Comparison of ENCODE assay signal across 19 cellular contexts in genomic region chr2:32965523-32966171, GRCh38.
"Had no signal": no experiment of that assay in that cellular context is flagged by ENCODE, and none has a peak within 500 bp of the region (broad histone marks: within the 10 kb centered on the region; RNA-seq: fewer than 3 reads in every experiment).

No MANE protein-coding gene starts in this region.

- H3K4me2 ChIP-seq: smooth muscle cell had no signal

- H3K4me3 ChIP-seq: colonic mucosa, gastroesophageal sphincter, heart right ventricle, lung, right lobe of liver, smooth muscle cell, suprapubic skin had no signal

- H3K36me3 ChIP-seq: colonic mucosa, gastroesophageal sphincter, heart right ventricle, right lobe of liver, suprapubic skin had no signal

- DNase-seq: activated CD4-positive, alpha-beta T cell treated with anti-CD3 and anti-CD28 coated beads, Interleukin-2, amount 10 ng/mL, durations not matched to agents 24 days and 14 days; activated CD4-positive, CD25-positive, alpha-beta regulatory T cell; activated CD8-positive, alpha-beta memory T cell treated with anti-CD3 and anti-CD28 coated beads, Interleukin-2, amount 50 U/mL, for 4 hours; activated CD8-positive, alpha-beta T cell treated with anti-CD3 and anti-CD28 coated beads, Interleukin-2, amount 10 ng/mL, durations not matched to agents 7 days and 5 days; activated gamma-delta T cell; activated T-cell treated with anti-CD3 and anti-CD28 coated beads, Interleukin-2, amount 50 U/mL, for 72 hours; central memory CD4-positive, alpha-beta T cell; colonic mucosa; effector CD4-positive, alpha-beta T cell; heart right ventricle; left colon; midbrain; right lobe of liver; stimulated activated naive CD8-positive, alpha-beta T cell treated with anti-CD3 and anti-CD28 coated beads, Interleukin-15, Interleukin-2, amounts not matched to agents 100 U/mL and 50 U/mL, for 24 hours had no signal

- H3K27ac ChIP-seq: colonic mucosa, gastroesophageal sphincter, right lobe of liver, suprapubic skin had no signal

- H3K27me3 ChIP-seq: colonic mucosa, gastroesophageal sphincter, heart right ventricle, right lobe of liver, suprapubic skin had no signal

- H3K4me1 ChIP-seq: colonic mucosa, right lobe of liver, suprapubic skin had no signal

- ATAC-seq: activated CD8-positive, alpha-beta T cell treated with anti-CD3 and anti-CD28 coated beads, Interleukin-2, amount 10 ng/mL, durations not matched to agents 7 days and 5 days; activated naive CD4-positive, alpha-beta T cell treated with anti-CD3 and anti-CD28 coated beads, Interleukin-2, amount 50 U/mL, for 72 hours; activated T-cell treated with anti-CD3 and anti-CD28 coated beads, Interleukin-2, amount 50 U/mL, for 72 hours; gastroesophageal sphincter; left colon; right lobe of liver; stimulated activated naive CD8-positive, alpha-beta T cell treated with anti-CD3 and anti-CD28 coated beads, Interleukin-15, Interleukin-2, amounts not matched to agents 100 U/mL and 50 U/mL, for 24 hours had no signal

- H3K9me3 ChIP-seq: colonic mucosa, gastroesophageal sphincter, right lobe of liver, suprapubic skin had no signal
